In the genomic region with DNA sequence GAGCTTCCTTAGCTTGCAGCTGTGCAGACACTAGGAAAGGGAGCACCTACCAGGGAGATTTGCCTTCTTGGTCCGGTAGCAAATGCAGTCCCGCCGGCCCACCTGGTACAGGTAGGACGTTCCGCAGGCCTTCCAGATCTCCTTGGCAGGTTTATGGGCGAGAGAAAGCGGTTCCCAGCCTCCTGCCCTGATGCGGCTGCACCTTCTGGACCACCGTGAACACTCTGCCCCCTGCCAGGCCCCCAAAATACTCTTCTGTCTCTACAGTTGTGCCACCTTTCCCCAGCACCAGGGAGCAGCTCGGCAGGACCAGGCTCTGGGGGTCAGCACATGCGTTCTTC, we compare ENCODE assay signal across 1 cellular context.
TF ChIP-seq lines count a peak whose summit lies in the region.

No MANE protein-coding gene starts in this region.

TF ChIP-seq in endothelial cell of umbilical vein, 7 proteins besides CTCF, POLR2A, EP300 and RAD21 (continued from another document):
- TF ChIP-seq, protein P1, sequence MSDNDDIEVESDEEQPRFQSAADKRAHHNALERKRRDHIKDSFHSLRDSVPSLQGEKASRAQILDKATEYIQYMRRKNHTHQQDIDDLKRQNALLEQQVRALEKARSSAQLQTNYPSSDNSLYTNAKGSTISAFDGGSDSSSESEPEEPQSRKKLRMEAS (IDR thresholded peaks at IDR 0.05; ENCODE audit: insufficient read depth, insufficient read length) = no peak
TF ChIP-seq in endothelial cell of umbilical vein: peak in this region for 0.
